In the genomic region with DNA sequence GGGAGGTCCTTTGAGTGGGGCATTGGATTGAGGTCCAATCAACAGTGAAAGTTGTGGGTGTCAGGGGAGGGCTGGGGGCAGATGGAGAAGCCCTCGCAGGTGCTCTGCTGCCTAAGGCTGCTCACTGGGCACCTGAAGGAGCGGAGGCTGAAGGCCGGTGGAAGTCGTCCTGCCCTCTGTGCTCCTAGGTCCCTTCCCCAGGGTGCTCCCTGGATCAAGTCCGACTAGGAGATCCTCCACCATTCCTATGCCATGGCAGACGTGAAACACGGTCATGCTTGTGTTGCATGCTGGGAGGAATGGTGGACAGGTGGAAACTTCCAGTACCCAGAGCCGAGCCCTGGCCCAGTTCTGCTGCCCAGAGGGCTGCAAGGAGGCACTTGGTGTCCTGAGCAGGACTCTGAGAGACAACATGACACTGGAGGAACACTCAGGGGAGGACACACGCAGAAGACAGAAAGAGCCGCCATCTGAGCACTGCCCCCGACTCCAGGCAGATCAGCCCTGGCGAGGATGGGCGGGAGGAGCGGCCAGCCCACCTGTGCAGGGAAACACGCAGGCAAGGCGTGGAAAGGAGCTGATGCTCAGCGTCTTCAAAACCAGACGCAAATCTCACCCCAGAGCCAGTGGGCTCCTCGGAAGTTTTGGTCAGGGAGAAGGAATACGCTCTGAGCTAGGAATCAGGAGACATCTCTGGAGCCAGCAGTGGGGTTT, we compare ENCODE assay signal across 1 cellular context.
TF ChIP-seq lines count a peak whose summit lies in the region.

No MANE protein-coding gene starts in this region.

TF ChIP-seq in WTC11, 78 proteins besides CTCF, POLR2A, EP300 and RAD21 (continued from another document):
- TF ChIP-seq, protein P1, sequence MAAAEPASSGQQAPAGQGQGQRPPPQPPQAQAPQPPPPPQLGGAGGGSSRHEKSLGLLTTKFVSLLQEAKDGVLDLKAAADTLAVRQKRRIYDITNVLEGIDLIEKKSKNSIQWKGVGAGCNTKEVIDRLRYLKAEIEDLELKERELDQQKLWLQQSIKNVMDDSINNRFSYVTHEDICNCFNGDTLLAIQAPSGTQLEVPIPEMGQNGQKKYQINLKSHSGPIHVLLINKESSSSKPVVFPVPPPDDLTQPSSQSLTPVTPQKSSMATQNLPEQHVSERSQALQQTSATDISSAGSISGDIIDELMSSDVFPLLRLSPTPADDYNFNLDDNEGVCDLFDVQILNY (CRISPR knock-in tag; IDR thresholded peaks at IDR 0.05) = no peak
- TF ChIP-seq TEAD1 (CRISPR knock-in tag; IDR thresholded peaks at IDR 0.05) (no peak), ZNF121 (CRISPR knock-in tag; IDR thresholded peaks at IDR 0.05) (no peak), NFE2L1 (CRISPR knock-in tag; IDR thresholded peaks at IDR 0.05) (no peak)
- TF ChIP-seq, protein P2, sequence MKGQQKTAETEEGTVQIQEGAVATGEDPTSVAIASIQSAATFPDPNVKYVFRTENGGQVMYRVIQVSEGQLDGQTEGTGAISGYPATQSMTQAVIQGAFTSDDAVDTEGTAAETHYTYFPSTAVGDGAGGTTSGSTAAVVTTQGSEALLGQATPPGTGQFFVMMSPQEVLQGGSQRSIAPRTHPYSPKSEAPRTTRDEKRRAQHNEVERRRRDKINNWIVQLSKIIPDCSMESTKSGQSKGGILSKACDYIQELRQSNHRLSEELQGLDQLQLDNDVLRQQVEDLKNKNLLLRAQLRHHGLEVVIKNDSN (CRISPR knock-in tag; IDR thresholded peaks at IDR 0.05) = no peak
- TF ChIP-seq, protein P3, sequence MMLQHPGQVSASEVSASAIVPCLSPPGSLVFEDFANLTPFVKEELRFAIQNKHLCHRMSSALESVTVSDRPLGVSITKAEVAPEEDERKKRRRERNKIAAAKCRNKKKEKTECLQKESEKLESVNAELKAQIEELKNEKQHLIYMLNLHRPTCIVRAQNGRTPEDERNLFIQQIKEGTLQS (CRISPR knock-in tag; conservative IDR thresholded peaks at IDR 0.05) = no peak
- TF ChIP-seq, protein P4, sequence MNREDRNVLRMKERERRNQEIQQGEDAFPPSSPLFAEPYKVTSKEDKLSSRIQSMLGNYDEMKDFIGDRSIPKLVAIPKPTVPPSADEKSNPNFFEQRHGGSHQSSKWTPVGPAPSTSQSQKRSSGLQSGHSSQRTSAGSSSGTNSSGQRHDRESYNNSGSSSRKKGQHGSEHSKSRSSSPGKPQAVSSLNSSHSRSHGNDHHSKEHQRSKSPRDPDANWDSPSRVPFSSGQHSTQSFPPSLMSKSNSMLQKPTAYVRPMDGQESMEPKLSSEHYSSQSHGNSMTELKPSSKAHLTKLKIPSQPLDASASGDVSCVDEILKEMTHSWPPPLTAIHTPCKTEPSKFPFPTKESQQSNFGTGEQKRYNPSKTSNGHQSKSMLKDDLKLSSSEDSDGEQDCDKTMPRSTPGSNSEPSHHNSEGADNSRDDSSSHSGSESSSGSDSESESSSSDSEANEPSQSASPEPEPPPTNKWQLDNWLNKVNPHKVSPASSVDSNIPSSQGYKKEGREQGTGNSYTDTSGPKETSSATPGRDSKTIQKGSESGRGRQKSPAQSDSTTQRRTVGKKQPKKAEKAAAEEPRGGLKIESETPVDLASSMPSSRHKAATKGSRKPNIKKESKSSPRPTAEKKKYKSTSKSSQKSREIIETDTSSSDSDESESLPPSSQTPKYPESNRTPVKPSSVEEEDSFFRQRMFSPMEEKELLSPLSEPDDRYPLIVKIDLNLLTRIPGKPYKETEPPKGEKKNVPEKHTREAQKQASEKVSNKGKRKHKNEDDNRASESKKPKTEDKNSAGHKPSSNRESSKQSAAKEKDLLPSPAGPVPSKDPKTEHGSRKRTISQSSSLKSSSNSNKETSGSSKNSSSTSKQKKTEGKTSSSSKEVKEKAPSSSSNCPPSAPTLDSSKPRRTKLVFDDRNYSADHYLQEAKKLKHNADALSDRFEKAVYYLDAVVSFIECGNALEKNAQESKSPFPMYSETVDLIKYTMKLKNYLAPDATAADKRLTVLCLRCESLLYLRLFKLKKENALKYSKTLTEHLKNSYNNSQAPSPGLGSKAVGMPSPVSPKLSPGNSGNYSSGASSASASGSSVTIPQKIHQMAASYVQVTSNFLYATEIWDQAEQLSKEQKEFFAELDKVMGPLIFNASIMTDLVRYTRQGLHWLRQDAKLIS (CRISPR knock-in tag; IDR thresholded peaks at IDR 0.05; ENCODE audit: borderline replicate concordance) = no peak
- TF ChIP-seq, protein P5, sequence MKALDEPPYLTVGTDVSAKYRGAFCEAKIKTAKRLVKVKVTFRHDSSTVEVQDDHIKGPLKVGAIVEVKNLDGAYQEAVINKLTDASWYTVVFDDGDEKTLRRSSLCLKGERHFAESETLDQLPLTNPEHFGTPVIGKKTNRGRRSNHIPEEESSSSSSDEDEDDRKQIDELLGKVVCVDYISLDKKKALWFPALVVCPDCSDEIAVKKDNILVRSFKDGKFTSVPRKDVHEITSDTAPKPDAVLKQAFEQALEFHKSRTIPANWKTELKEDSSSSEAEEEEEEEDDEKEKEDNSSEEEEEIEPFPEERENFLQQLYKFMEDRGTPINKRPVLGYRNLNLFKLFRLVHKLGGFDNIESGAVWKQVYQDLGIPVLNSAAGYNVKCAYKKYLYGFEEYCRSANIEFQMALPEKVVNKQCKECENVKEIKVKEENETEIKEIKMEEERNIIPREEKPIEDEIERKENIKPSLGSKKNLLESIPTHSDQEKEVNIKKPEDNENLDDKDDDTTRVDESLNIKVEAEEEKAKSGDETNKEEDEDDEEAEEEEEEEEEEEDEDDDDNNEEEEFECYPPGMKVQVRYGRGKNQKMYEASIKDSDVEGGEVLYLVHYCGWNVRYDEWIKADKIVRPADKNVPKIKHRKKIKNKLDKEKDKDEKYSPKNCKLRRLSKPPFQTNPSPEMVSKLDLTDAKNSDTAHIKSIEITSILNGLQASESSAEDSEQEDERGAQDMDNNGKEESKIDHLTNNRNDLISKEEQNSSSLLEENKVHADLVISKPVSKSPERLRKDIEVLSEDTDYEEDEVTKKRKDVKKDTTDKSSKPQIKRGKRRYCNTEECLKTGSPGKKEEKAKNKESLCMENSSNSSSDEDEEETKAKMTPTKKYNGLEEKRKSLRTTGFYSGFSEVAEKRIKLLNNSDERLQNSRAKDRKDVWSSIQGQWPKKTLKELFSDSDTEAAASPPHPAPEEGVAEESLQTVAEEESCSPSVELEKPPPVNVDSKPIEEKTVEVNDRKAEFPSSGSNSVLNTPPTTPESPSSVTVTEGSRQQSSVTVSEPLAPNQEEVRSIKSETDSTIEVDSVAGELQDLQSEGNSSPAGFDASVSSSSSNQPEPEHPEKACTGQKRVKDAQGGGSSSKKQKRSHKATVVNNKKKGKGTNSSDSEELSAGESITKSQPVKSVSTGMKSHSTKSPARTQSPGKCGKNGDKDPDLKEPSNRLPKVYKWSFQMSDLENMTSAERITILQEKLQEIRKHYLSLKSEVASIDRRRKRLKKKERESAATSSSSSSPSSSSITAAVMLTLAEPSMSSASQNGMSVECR (CRISPR knock-in tag; IDR thresholded peaks at IDR 0.05; ENCODE audit: borderline replicate concordance) = no peak
